ENCODE assay signal across 12 cellular contexts in the genomic region with DNA sequence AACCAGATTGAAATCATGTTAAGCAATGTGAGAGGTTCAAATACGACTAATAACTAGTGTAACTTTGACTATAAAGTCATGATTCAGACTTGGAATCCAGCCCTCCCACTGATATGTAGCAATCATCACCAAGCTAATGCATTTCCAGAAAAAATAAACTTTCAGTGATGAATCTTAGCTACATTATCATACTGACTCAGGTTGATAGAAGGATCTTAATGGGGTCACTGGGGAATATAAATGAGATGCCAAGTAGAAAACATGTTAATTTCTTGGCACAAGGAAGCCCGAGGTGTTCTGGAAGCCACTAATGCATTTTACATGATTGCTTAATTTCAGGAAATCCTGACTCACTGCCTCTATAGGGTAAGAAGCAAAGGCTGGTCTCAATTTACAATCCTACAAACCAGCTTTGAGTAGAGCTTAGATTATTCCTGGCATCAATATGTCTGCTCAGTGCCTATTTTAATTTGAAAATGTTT.
DNase-seq lines count a peak whose midpoint lies in the region; ATAC-seq, FAIRE-seq and TF ChIP-seq lines count a peak whose summit lies in the region.
"Had no signal": no experiment of that assay in that cellular context is flagged by ENCODE, and none has a peak within 500 bp of the region (broad histone marks: within the 10 kb centered on the region; RNA-seq: fewer than 3 reads in every experiment).

No MANE protein-coding gene starts in this region.

- intact Hi-C loops in endothelial cell of umbilical vein (cut with micrococcal nuclease), result no loop called here
- intact Hi-C loops in sciatic nerve (cut with DNase I), result no loop called here

- H3K4me3 ChIP-seq in endothelial cell of umbilical vein (replicated peaks in 1 of 3; ENCODE audit: insufficient read depth in 1 of 3, low read depth in 1 of 3, low read length in 3 of 3), result no peak overlapping the region

- no peak overlapping the region for H3K4me2 ChIP-seq in endothelial cell of umbilical vein (ENCODE audit: insufficient read depth, low read length)

- H3K27me3 ChIP-seq in endothelial cell of umbilical vein (ENCODE audit: control insufficient read depth in 2 of 2, insufficient read depth in 2 of 2, low read length in 2 of 2), result no peaks in the 10 kb centered on the region

- DNase-seq in NOMO-1 treated with DMSO at 0.1 percent for 48 hours (lab: John Stamatoyannopoulos, UW; ENCODE audit: unreplicated experiment) (peak; percentile 3), NOMO-1 treated with dmso at 0.1 percent for 144 hours (lab: John Stamatoyannopoulos, UW; ENCODE audit: unreplicated experiment) (no peak), NCI-H226 (peak; percentile 96), endothelial cell of umbilical vein (ENCODE audit: low read depth, low spot score) (peak; percentile 45), sciatic nerve (ENCODE audit: low spot score) (no peak), NCI-H748 treated with DMSO at 0.1 percent for 48 hours (lab: John Stamatoyannopoulos, UW) (no peak), NCI-H2029 (lab: John Stamatoyannopoulos, UW) (no peak)
- DNase-seq: activated CD8-positive, alpha-beta memory T cell treated with anti-CD3 and anti-CD28 coated beads, Interleukin-2, amount 10 ng/mL, durations not matched to agents 7 days and 5 days; C1 segment of cervical spinal cord; NCI-H2081; T-helper 1 cell had no signal

- peak; percentile 40 for FAIRE-seq in endothelial cell of umbilical vein (lab: Jason Lieb, UNC)

- TF ChIP-seq CTCF in endothelial cell of umbilical vein (IDR thresholded peaks at IDR 0.05; ENCODE audit: extremely low read depth in 1 of 2, insufficient read depth in 1 of 2, low read depth in 1 of 2, low read length in 2 of 2), result no peak

- CTCF ChIA-PET in endothelial cell of umbilical vein (lab: Charles Lee), result interaction anchor here (0.6 to 2.0 kb wide), 8 partner anchors 10 to 238 kb away, joined by 3 to 16 read pairs (median 3); no protein-coding TSS in a partner anchor

- no peak overlapping the region for H3K9ac ChIP-seq in endothelial cell of umbilical vein (replicated peaks; ENCODE audit: extremely low read depth, insufficient read depth, low read length)

- BruUV-seq in endothelial cell of umbilical vein (replicated peaks; lab: Mats Ljungman, UMichigan), result no TSS peak

- H4K20me1 ChIP-seq in endothelial cell of umbilical vein (replicated peaks; ENCODE audit: control insufficient read depth, extremely low read depth, insufficient read depth, low read length), result no peaks in the 10 kb centered on the region

- H3K79me2 ChIP-seq in endothelial cell of umbilical vein (ENCODE audit: control insufficient read depth, insufficient read depth, low read length), result no peaks in the 10 kb centered on the region

- H3K36me3 ChIP-seq in endothelial cell of umbilical vein (ENCODE audit: control insufficient read depth in 2 of 2, extremely low read depth in 1 of 2, insufficient read depth in 2 of 2, low read length in 2 of 2), result no peaks in the 10 kb centered on the region

- peak overlapping the region; percentile 9 for H2AFZ ChIP-seq in endothelial cell of umbilical vein (ENCODE audit: low read depth, low read length)

- dilution Hi-C loops in endothelial cell of umbilical vein (cut with MboI; ENCODE audit: extremely low pct_ligation_motif_present, low sequenced_read_pairs), result no loop called here

- TF ChIP-seq POLR2A in endothelial cell of umbilical vein (IDR thresholded peaks at IDR 0.05; ENCODE audit: low read depth, low read length), result no peak

- no peak overlapping the region for H3K27ac ChIP-seq in endothelial cell of umbilical vein (ENCODE audit: insufficient read depth, low read depth, low read length)

- no peaks in the 10 kb centered on the region for H3K9me3 ChIP-seq in endothelial cell of umbilical vein (replicated peaks; ENCODE audit: control insufficient read depth, insufficient read depth, low read length)

- no peaks in the 10 kb centered on the region for H3K4me1 ChIP-seq in endothelial cell of umbilical vein (ENCODE audit: control insufficient read depth, extremely low read depth, insufficient read depth, low read length)

- H3K9me1 ChIP-seq in endothelial cell of umbilical vein (replicated peaks; ENCODE audit: control insufficient read depth, extremely low read depth, insufficient read depth, low read length), result no peaks in the 10 kb centered on the region

- POLR2A ChIA-PET in endothelial cell of umbilical vein (lab: Charles Lee), result no interaction called here

- peak; percentile 57 for ATAC-seq in sciatic nerve
- ATAC-seq in HG03139 (IDR thresholded peaks at IDR 0.05; ENCODE audit: unreplicated experiment), result no peak
- ATAC-seq: activated CD8-positive, alpha-beta memory T cell treated with anti-CD3 and anti-CD28 coated beads, Interleukin-2, amount 10 ng/mL, durations not matched to agents 7 days and 5 days had no signal

TF ChIP-seq in endothelial cell of umbilical vein, 7 proteins besides CTCF, POLR2A, EP300 and RAD21:
- TF ChIP-seq MYC (IDR thresholded peaks at IDR 0.05; ENCODE audit: low read depth, low read length), result no peak
- peak; percentile 33 for TF ChIP-seq FOS (IDR thresholded peaks at IDR 0.05; ENCODE audit: borderline replicate concordance, insufficient read depth, low read length)

Comparison
In these comparisons a context has a peak if more than half of its experiments do, and no peak if none do; other contexts are left out.
1. DNase-seq: peak in NOMO-1 treated with DMSO at 0.1 percent for 48 hours (single experiment), NCI-H226 (single experiment) and endothelial cell of umbilical vein (single experiment); none in NOMO-1 treated with dmso at 0.1 percent for 144 hours (single experiment), sciatic nerve (single experiment), NCI-H748 treated with DMSO at 0.1 percent for 48 hours (single experiment) and NCI-H2029 (single experiment).